9 cellular contexts compared by ENCODE assay signal in the genomic region with DNA sequence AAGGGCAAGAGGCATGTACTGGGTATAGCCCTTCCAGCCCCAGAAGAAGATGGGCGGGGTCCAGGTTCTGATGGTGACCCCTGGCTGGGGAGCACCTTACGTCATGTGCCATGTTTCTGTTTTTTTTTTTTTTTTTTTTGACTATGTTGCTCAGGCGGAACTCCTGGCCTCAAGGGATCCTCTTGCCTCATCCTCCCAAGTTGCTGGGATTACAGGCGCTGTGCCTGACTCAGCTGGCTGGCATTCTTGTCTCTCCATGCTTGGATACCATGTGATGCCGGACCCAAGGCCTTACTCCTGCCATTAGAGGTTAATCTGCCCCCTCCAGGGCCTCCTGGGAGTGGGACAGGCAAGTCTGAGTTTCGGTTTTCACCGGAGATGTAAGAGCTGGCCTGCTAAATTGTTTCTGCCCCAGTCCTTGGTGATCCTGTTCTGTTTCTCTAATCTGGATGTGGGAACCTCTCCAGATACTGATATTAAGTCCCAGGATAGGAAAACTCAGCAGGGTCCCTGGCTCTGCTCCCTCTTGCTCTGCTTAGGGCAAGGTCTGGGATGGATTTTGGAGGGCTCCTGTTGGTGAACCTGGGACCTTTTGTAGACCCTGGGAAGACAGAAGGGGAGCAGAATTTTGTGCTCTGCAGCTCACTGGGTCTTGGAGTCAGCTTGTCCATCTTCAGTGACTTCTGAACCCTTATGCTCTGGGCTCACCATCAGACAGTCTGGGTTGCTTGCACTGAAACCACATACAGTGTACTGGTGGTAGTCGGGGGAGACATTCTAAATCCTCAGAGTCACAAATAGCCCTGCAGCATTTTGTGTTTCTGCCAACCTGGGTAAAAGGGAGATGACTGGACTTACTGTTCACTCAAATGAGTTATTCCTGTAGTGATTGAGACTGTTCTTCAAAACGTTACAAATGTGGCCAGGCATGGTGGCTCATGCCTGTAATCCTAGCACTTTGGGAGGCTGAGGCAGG. TPM values are rescaled to one million over a fixed set of nuclear protein-coding genes. Genes with fewer than 3 reads are reported as not detected.
A peak's percentile ranks its signal among the peaks of the same experiment; 100 is the strongest.
DNase-seq lines count a peak whose midpoint lies in the region; ATAC-seq and TF ChIP-seq lines count a peak whose summit lies in the region.
"Had no signal": no experiment of that assay in that cellular context is flagged by ENCODE, and none has a peak within 500 bp of the region (broad histone marks: within the 10 kb centered on the region; RNA-seq: fewer than 3 reads in every experiment).

No MANE protein-coding gene starts in this region.

- peak overlapping the region in 3 of 4 donors; percentile 20 to 45 (median 44) for H3K27ac ChIP-seq in transverse colon

- in situ Hi-C loops in transverse colon (cut with MboI; ENCODE audit: low pct_ligation_motif_present in 1 of 4, low pct_unique_long_range_greater_than_20kb in 1 of 4, low sequenced_read_pairs in 3 of 4) = no loop called here

- peaks cover 0 to 12% (median 3%) of the 10 kb centered on the region in 4 donors for H3K4me1 ChIP-seq in transverse colon

- H3K4me3 ChIP-seq in kidney epithelial cell (ENCODE audit: low read depth, low read length) (no peak overlapping the region), transverse colon (no peak overlapping the region)

- H3K9me3 Mint-ChIP-seq in brain = no peaks in the 10 kb centered on the region
- no peaks in the 10 kb centered on the region for H3K9me3 Mint-ChIP-seq in activated naive CD4-positive, alpha-beta T cell treated with anti-CD3 and anti-CD28 coated beads, Interleukin-2, amount 10 ng/mL, durations not matched to agents 7 days and 5 days
- H3K9me3 Mint-ChIP-seq in activated naive CD4-positive, alpha-beta T cell treated with anti-CD3 and anti-CD28 coated beads, Interleukin-2, amount 50 U/mL, for 72 hours = no peaks in the 10 kb centered on the region
- no peaks in the 10 kb centered on the region for H3K9me3 Mint-ChIP-seq in activated CD4-positive, alpha-beta memory T cell treated with anti-CD3 and anti-CD28 coated beads for 36 hours
- H3K9me3 Mint-ChIP-seq: central memory CD8-positive, alpha-beta T cell had no signal

- H3K36me3 ChIP-seq in kidney epithelial cell (ENCODE audit: control insufficient read depth, insufficient read depth, low read length) (peaks cover 1% of the 10 kb centered on the region), transverse colon (no peaks in the 10 kb centered on the region)

- intact Hi-C loops in transverse colon (cut with DNase I; ENCODE audit: low total_unique reads) = no loop called here
- intact Hi-C loops in activated CD4-positive, alpha-beta memory T cell treated with anti-CD3 and anti-CD28 coated beads for 36 hours (cut with micrococcal nuclease) = no loop called here

- DNase-seq in HS-5 (ENCODE audit: low read depth) = peak; percentile 91
- peak; percentile 98 for DNase-seq in kidney epithelial cell (ENCODE audit: low read depth)
- peak; percentile 41 for DNase-seq in transverse colon
- DNase-seq in activated naive CD4-positive, alpha-beta T cell treated with anti-CD3 and anti-CD28 coated beads, Interleukin-2, amount 10 ng/mL, durations not matched to agents 7 days and 5 days = no peak
- DNase-seq in activated naive CD4-positive, alpha-beta T cell treated with anti-CD3 and anti-CD28 coated beads, Interleukin-2, amount 50 U/mL, for 72 hours (ENCODE audit: low spot score in 2 of 2) = no peak
- no peak for DNase-seq in SKM-1 treated with dmso at 0.1 percent for 144 hours (lab: John Stamatoyannopoulos, UW; ENCODE audit: unreplicated experiment)
- DNase-seq in activated CD4-positive, alpha-beta memory T cell treated with anti-CD3 and anti-CD28 coated beads for 36 hours = no peak

- POLR2A ChIA-PET in activated CD4-positive, alpha-beta memory T cell treated with anti-CD3 and anti-CD28 coated beads for 36 hours (lab: Charles Lee) = no interaction called here

- no peak for TF ChIP-seq POLR2A in transverse colon (IDR thresholded peaks at IDR 0.05)

- H3K27me3 Mint-ChIP-seq in brain = no peaks in the 10 kb centered on the region
- H3K27me3 Mint-ChIP-seq in activated naive CD4-positive, alpha-beta T cell treated with anti-CD3 and anti-CD28 coated beads, Interleukin-2, amount 10 ng/mL, durations not matched to agents 7 days and 5 days = peaks cover 18% of the 10 kb centered on the region
- H3K27me3 Mint-ChIP-seq in activated CD4-positive, alpha-beta memory T cell treated with anti-CD3 and anti-CD28 coated beads for 36 hours = no peaks in the 10 kb centered on the region
- H3K27me3 Mint-ChIP-seq: central memory CD8-positive, alpha-beta T cell had no signal

- H3K9me3 ChIP-seq in transverse colon = no peaks in the 10 kb centered on the region

- no peak for TF ChIP-seq EP300 in transverse colon (IDR thresholded peaks at IDR 0.05; ENCODE audit: low read depth)

- 60 to 74% methylated on average over 1 to 9 of the region's 9 CpGs for WGBS in transverse colon (ENCODE audit: low coverage in 1 of 2), 2 donors

- CTCF ChIA-PET in activated naive CD4-positive, alpha-beta T cell treated with anti-CD3 and anti-CD28 coated beads, Interleukin-2, amount 10 ng/mL, durations not matched to agents 7 days and 5 days (lab: Charles Lee) = no interaction called here
- CTCF ChIA-PET in activated CD4-positive, alpha-beta memory T cell treated with anti-CD3 and anti-CD28 coated beads for 36 hours (lab: Charles Lee) = interaction anchor here (1.3 to 1.6 kb wide), 2 partner anchors 23 to 38 kb away, joined by 3 to 8 read pairs; no protein-coding TSS in a partner anchor

- H3K4me3 Mint-ChIP-seq in brain = peak overlapping the region in 4 of 5 experiments; percentile 21 to 40 (median 29)
- no peak overlapping the region for H3K4me3 Mint-ChIP-seq in activated naive CD4-positive, alpha-beta T cell treated with anti-CD3 and anti-CD28 coated beads, Interleukin-2, amount 10 ng/mL, durations not matched to agents 7 days and 5 days
- H3K4me3 Mint-ChIP-seq in activated CD4-positive, alpha-beta memory T cell treated with anti-CD3 and anti-CD28 coated beads for 36 hours = no peak overlapping the region
- H3K4me3 Mint-ChIP-seq: central memory CD8-positive, alpha-beta T cell had no signal

- H3K36me3 Mint-ChIP-seq in brain = no peaks in the 10 kb centered on the region
- no peaks in the 10 kb centered on the region for H3K36me3 Mint-ChIP-seq in activated naive CD4-positive, alpha-beta T cell treated with anti-CD3 and anti-CD28 coated beads, Interleukin-2, amount 10 ng/mL, durations not matched to agents 7 days and 5 days
- H3K36me3 Mint-ChIP-seq in activated naive CD4-positive, alpha-beta T cell treated with anti-CD3 and anti-CD28 coated beads, Interleukin-2, amount 50 U/mL, for 72 hours = no peaks in the 10 kb centered on the region
- H3K36me3 Mint-ChIP-seq in activated CD4-positive, alpha-beta memory T cell treated with anti-CD3 and anti-CD28 coated beads for 36 hours = no peaks in the 10 kb centered on the region

- TF ChIP-seq CTCF in brain (conservative IDR thresholded peaks at IDR 0.05) (no peak), kidney epithelial cell (IDR thresholded peaks at IDR 0.05; ENCODE audit: insufficient read depth, low read length, poor library complexity, severe bottlenecking) (peak; percentile 7), transverse colon (IDR thresholded peaks at IDR 0.05) (no peak)

- H3K27me3 ChIP-seq in kidney epithelial cell (ENCODE audit: control insufficient read depth, insufficient read depth, low read length) (no peaks in the 10 kb centered on the region), transverse colon (no peaks in the 10 kb centered on the region)

- peaks cover 77% of the 10 kb centered on the region for H3K4me1 Mint-ChIP-seq in brain
- H3K4me1 Mint-ChIP-seq in activated naive CD4-positive, alpha-beta T cell treated with anti-CD3 and anti-CD28 coated beads, Interleukin-2, amount 10 ng/mL, durations not matched to agents 7 days and 5 days = no peaks in the 10 kb centered on the region
- H3K4me1 Mint-ChIP-seq in activated CD4-positive, alpha-beta memory T cell treated with anti-CD3 and anti-CD28 coated beads for 36 hours (ENCODE audit: low read depth) = no peaks in the 10 kb centered on the region
- H3K4me1 Mint-ChIP-seq: central memory CD8-positive, alpha-beta T cell had no signal

- H3K27ac Mint-ChIP-seq in brain = peak overlapping the region; percentile 70 to 95 (median 89)
- no peak overlapping the region for H3K27ac Mint-ChIP-seq in activated naive CD4-positive, alpha-beta T cell treated with anti-CD3 and anti-CD28 coated beads, Interleukin-2, amount 10 ng/mL, durations not matched to agents 7 days and 5 days
- no peak overlapping the region for H3K27ac Mint-ChIP-seq in activated naive CD4-positive, alpha-beta T cell treated with anti-CD3 and anti-CD28 coated beads, Interleukin-2, amount 50 U/mL, for 72 hours
- no peak overlapping the region for H3K27ac Mint-ChIP-seq in activated CD4-positive, alpha-beta memory T cell treated with anti-CD3 and anti-CD28 coated beads for 36 hours

- no peak for ATAC-seq in activated naive CD4-positive, alpha-beta T cell treated with anti-CD3 and anti-CD28 coated beads, Interleukin-2, amount 50 U/mL, for 72 hours

RNA-seq across cellular contexts. Expression of a gene that starts 45.1 kb away (rescaled TPM):
- polyA plus RNA-seq in brain (ENCODE audit: insufficient read depth, low read depth, low replicate concordance) = 109 TPM
- 169 and 170 TPM in 2 replicates for total RNA-seq in kidney epithelial cell
- total RNA-seq in transverse colon = 10 to 100 TPM in 1 of 4 donors, 1 to 10 TPM in 3; 2.2 to 34.6 (median 6.0) TPM
- total RNA-seq in activated naive CD4-positive, alpha-beta T cell treated with anti-CD3 and anti-CD28 coated beads, Interleukin-2, amount 50 U/mL, for 72 hours = 1 to 10 TPM; 2.9 to 4.7 TPM
- total RNA-seq in activated CD4-positive, alpha-beta memory T cell treated with anti-CD3 and anti-CD28 coated beads for 36 hours = 1 to 10 TPM; 1.3 to 1.5 TPM

RNA-seq across cellular contexts. Expression of a gene that starts 49.8 kb away (rescaled TPM):
- polyA plus RNA-seq in brain (ENCODE audit: insufficient read depth, low read depth, low replicate concordance) = 16.8 TPM
- total RNA-seq in kidney epithelial cell = 35.5 and 40.1 TPM in 2 replicates
- 10 to 100 TPM; 26.7 to 32.6 (median 29.6) TPM for total RNA-seq in transverse colon
- 10 to 100 TPM; 31.0 to 42.7 TPM for total RNA-seq in activated naive CD4-positive, alpha-beta T cell treated with anti-CD3 and anti-CD28 coated beads, Interleukin-2, amount 50 U/mL, for 72 hours
- total RNA-seq in activated CD4-positive, alpha-beta memory T cell treated with anti-CD3 and anti-CD28 coated beads for 36 hours = 10 to 100 TPM; 40.5 to 40.8 TPM

Comparison
In these comparisons a context has a peak if more than half of its experiments do, and no peak if none do; other contexts are left out.
1. DNase-seq: peak in HS-5 (single experiment), kidney epithelial cell (single experiment) and transverse colon (single experiment); none in activated naive CD4-positive, alpha-beta T cell treated with anti-CD3 and anti-CD28 coated beads, Interleukin-2, amount 10 ng/mL, durations not matched to agents 7 days and 5 days (single experiment), activated naive CD4-positive, alpha-beta T cell treated with anti-CD3 and anti-CD28 coated beads, Interleukin-2, amount 50 U/mL, for 72 hours (0 of 2), SKM-1 treated with dmso at 0.1 percent for 144 hours (single experiment) and activated CD4-positive, alpha-beta memory T cell treated with anti-CD3 and anti-CD28 coated beads for 36 hours (single experiment).
2. H3K27ac Mint-ChIP-seq: peak in brain (5 of 5); none in activated naive CD4-positive, alpha-beta T cell treated with anti-CD3 and anti-CD28 coated beads, Interleukin-2, amount 10 ng/mL, durations not matched to agents 7 days and 5 days (single experiment), activated naive CD4-positive, alpha-beta T cell treated with anti-CD3 and anti-CD28 coated beads, Interleukin-2, amount 50 U/mL, for 72 hours (0 of 2) and activated CD4-positive, alpha-beta memory T cell treated with anti-CD3 and anti-CD28 coated beads for 36 hours (single experiment).
3. H3K4me3 Mint-ChIP-seq: peak in brain (4 of 5); none in activated naive CD4-positive, alpha-beta T cell treated with anti-CD3 and anti-CD28 coated beads, Interleukin-2, amount 10 ng/mL, durations not matched to agents 7 days and 5 days (single experiment) and activated CD4-positive, alpha-beta memory T cell treated with anti-CD3 and anti-CD28 coated beads for 36 hours (single experiment).